ENCODE assay signal across 18 cellular contexts in genomic region chr3:168162172-168162571, GRCh38.
DNase-seq lines count a peak whose midpoint lies in the region; ATAC-seq and TF ChIP-seq lines count a peak whose summit lies in the region.
"Had no signal": no experiment of that assay in that cellular context is flagged by ENCODE, and none has a peak within 500 bp of the region (broad histone marks: within the 10 kb centered on the region; RNA-seq: fewer than 3 reads in every experiment).

No MANE protein-coding gene starts in this region.

- peaks cover 2% of the 10 kb centered on the region for H3K4me1 Mint-ChIP-seq in neural progenitor cell

- H3K9me3 ChIP-seq in neural progenitor cell (ENCODE audit: low read depth) (no peaks in the 10 kb centered on the region), suprapubic skin (no peaks in the 10 kb centered on the region), body of pancreas (no peaks in the 10 kb centered on the region)
- H3K9me3 ChIP-seq: MG63, Peyer's patch, tibial nerve had no signal

- TF ChIP-seq POLR2A in suprapubic skin (IDR thresholded peaks at IDR 0.05) (no peak), body of pancreas (IDR thresholded peaks at IDR 0.05) (no peak)

- no peak overlapping the region for H3K4me3 Mint-ChIP-seq in neural progenitor cell
- H3K4me3 Mint-ChIP-seq: stimulated activated naive B cell treated with anti-CD40 and anti-IgM and Interleukin-4, amounts not matched to agents 10 μg/mL and 1 μg/mL and 100 μg/mL, for 72 hours had no signal

- no peaks in the 10 kb centered on the region for H4K20me1 ChIP-seq in neural progenitor cell (ENCODE audit: low read depth)

- H3K4me2 ChIP-seq in neural progenitor cell = no peak overlapping the region

- H3K4me3 ChIP-seq in AG10803 (ENCODE audit: low read length) (no peak overlapping the region), HFF-Myc (replicated peaks; ENCODE audit: low read depth, low read length) (no peak overlapping the region), cardiac fibroblast (replicated peaks in 1 of 2; ENCODE audit: low read depth in 2 of 2, low read length in 2 of 2) (no peak overlapping the region), neural progenitor cell (no peak overlapping the region), suprapubic skin (no peak overlapping the region), body of pancreas (no peak overlapping the region)
- H3K4me3 ChIP-seq: MG63, Peyer's patch, tibial nerve had no signal

- peak overlapping the region; percentile 42 for H2AFZ ChIP-seq in neural progenitor cell (replicated peaks)

- H3K27ac Mint-ChIP-seq in neural progenitor cell = no peak overlapping the region
- H3K27ac Mint-ChIP-seq: stimulated activated naive B cell treated with anti-CD40 and anti-IgM and Interleukin-4, amounts not matched to agents 10 μg/mL and 1 μg/mL and 100 μg/mL, for 72 hours had no signal

- TF ChIP-seq CTCF in AG10803 (conservative IDR thresholded peaks at IDR 0.05; ENCODE audit: low read length) = no peak
- no peak for TF ChIP-seq CTCF in HFF-Myc (IDR thresholded peaks at IDR 0.05; ENCODE audit: low read depth, low read length, missing control alignments)
- TF ChIP-seq CTCF in cardiac fibroblast (IDR thresholded peaks at IDR 0.05; ENCODE audit: low read depth, low read length) = no peak
- TF ChIP-seq CTCF in neural progenitor cell (IDR thresholded peaks at IDR 0.05) = no peak
- TF ChIP-seq CTCF in suprapubic skin (IDR thresholded peaks at IDR 0.05) = no peak
- TF ChIP-seq CTCF in body of pancreas (IDR thresholded peaks at IDR 0.05) = no peak

- H3K36me3 ChIP-seq in neural progenitor cell (no peaks in the 10 kb centered on the region), suprapubic skin (no peaks in the 10 kb centered on the region), body of pancreas (replicated peaks in 1 of 2; ENCODE audit: insufficient read depth in 1 of 2, low read depth in 2 of 2) (no peaks in the 10 kb centered on the region)
- H3K36me3 ChIP-seq: MG63, Peyer's patch, tibial nerve had no signal

- 35% methylated on average over 1 of the region's 1 CpG for WGBS in suprapubic skin
- 56 to 66% methylated on average over 1 of the region's 1 CpG for WGBS in body of pancreas, 2 donors

- no peak for TF ChIP-seq EP300 in suprapubic skin (IDR thresholded peaks at IDR 0.05)

- H3K27me3 ChIP-seq in neural progenitor cell (no peaks in the 10 kb centered on the region), suprapubic skin (no peaks in the 10 kb centered on the region), body of pancreas (no peaks in the 10 kb centered on the region)
- H3K27me3 ChIP-seq: MG63, Peyer's patch, tibial nerve had no signal

- H3K9ac ChIP-seq in neural progenitor cell = no peak overlapping the region

- no peaks in the 10 kb centered on the region for H3K79me2 ChIP-seq in neural progenitor cell (ENCODE audit: low read depth)

- H3F3A ChIP-seq in neural progenitor cell (ENCODE audit: low read depth) = no peaks in the 10 kb centered on the region

- no peaks in the 10 kb centered on the region for H3K9me3 Mint-ChIP-seq in neural progenitor cell
- H3K9me3 Mint-ChIP-seq: stimulated activated naive B cell treated with anti-CD40 and anti-IgM and Interleukin-4, amounts not matched to agents 10 μg/mL and 1 μg/mL and 100 μg/mL, for 72 hours had no signal

- no peaks in the 10 kb centered on the region for H3K36me3 Mint-ChIP-seq in neural progenitor cell
- H3K36me3 Mint-ChIP-seq: stimulated activated naive B cell treated with anti-CD40 and anti-IgM and Interleukin-4, amounts not matched to agents 10 μg/mL and 1 μg/mL and 100 μg/mL, for 72 hours had no signal

- H3K4me1 ChIP-seq in neural progenitor cell = no peaks in the 10 kb centered on the region
- H3K4me1 ChIP-seq in suprapubic skin = peaks cover 10% of the 10 kb centered on the region
- H3K4me1 ChIP-seq in body of pancreas = no peaks in the 10 kb centered on the region
- H3K4me1 ChIP-seq: Peyer's patch had no signal

- intact Hi-C loops in body of pancreas (cut with DNase I) = loop anchor here (5.0 kb wide), 1 partner anchor 110 kb away; no protein-coding TSS in a partner anchor

- peaks cover 8% of the 10 kb centered on the region for H3K27me3 Mint-ChIP-seq in neural progenitor cell (ENCODE audit: insufficient read depth, low read depth)

- peak; percentile 73 for DNase-seq in AG10803 (ENCODE audit: low read depth)
- peak; percentile 11 for DNase-seq in HFF-Myc (ENCODE audit: extremely low read depth, low read depth)
- peak; percentile 12 to 33 for DNase-seq in cardiac fibroblast (ENCODE audit: low read depth in 2 of 2)
- DNase-seq in neural progenitor cell (ENCODE audit: low spot score) = no peak
- DNase-seq in suprapubic skin (ENCODE audit: low spot score in 2 of 2) = no peak
- no peak for DNase-seq in DMS153 treated with DMSO at 0.1 percent for 48 hours (lab: John Stamatoyannopoulos, UW; ENCODE audit: unreplicated experiment)
- DNase-seq in body of pancreas = no peak
- DNase-seq: activated gamma-delta T cell; amygdala; COR-L47; MG63; midbrain; NCI-H1694; NCI-H2227 treated with DMSO at 0.1 percent for 48 hours; Peyer's patch; stimulated activated naive B cell treated with anti-CD40 and anti-IgM and Interleukin-4, amounts not matched to agents 10 μg/mL and 1 μg/mL and 100 μg/mL, for 72 hours had no signal

- ATAC-seq in body of pancreas = no peak
- ATAC-seq in GM21737 (IDR thresholded peaks at IDR 0.05; ENCODE audit: unreplicated experiment) = no peak
- ATAC-seq: stimulated activated naive B cell treated with anti-CD40 and anti-IgM and Interleukin-4, amounts not matched to agents 10 μg/mL and 1 μg/mL and 100 μg/mL, for 72 hours had no signal

- H3K27ac ChIP-seq in neural progenitor cell = no peak overlapping the region
- no peak overlapping the region for H3K27ac ChIP-seq in suprapubic skin
- no peak overlapping the region for H3K27ac ChIP-seq in body of pancreas
- H3K27ac ChIP-seq: tibial nerve had no signal

Comparison
In these comparisons a context has a peak if more than half of its experiments do, and no peak if none do; other contexts are left out.
1. DNase-seq: peak in AG10803 (single experiment), HFF-Myc (single experiment) and cardiac fibroblast (2 of 2); none in neural progenitor cell (single experiment), suprapubic skin (0 of 2), DMS153 treated with DMSO at 0.1 percent for 48 hours (single experiment) and body of pancreas (0 of 4).